In the genomic region with DNA sequence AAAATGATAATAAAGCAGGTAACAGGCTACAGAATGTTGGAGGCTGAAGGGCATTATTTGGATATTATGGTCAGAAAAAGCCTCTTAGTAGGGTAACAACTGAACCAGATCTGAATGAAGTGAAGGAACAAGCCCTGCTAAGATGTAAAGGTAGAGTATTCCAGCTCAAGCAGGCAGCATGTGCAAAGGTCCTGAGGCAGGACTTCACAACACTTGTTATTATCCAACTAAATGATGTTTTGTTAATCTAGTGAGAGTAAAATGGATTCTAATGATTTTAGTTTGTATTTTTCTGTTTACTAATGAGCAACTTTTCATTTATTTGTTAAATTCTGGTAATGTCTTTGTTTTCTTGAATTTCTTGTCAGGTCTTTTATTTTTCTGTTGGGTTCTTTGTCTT, we compare ENCODE assay signal across 1 cellular context.
A peak's percentile ranks its signal among the peaks of the same experiment; 100 is the strongest.
TF ChIP-seq lines count a peak whose summit lies in the region.

No MANE protein-coding gene starts in this region.

TF ChIP-seq in K562, 482 proteins besides CTCF, POLR2A, EP300 and RAD21 (continued from another document):
- TF ChIP-seq RBM25 (IDR thresholded peaks at IDR 0.05; ENCODE audit: low read depth, low read length, severe bottlenecking) = peak; percentile 98
- TF ChIP-seq, protein P1, sequence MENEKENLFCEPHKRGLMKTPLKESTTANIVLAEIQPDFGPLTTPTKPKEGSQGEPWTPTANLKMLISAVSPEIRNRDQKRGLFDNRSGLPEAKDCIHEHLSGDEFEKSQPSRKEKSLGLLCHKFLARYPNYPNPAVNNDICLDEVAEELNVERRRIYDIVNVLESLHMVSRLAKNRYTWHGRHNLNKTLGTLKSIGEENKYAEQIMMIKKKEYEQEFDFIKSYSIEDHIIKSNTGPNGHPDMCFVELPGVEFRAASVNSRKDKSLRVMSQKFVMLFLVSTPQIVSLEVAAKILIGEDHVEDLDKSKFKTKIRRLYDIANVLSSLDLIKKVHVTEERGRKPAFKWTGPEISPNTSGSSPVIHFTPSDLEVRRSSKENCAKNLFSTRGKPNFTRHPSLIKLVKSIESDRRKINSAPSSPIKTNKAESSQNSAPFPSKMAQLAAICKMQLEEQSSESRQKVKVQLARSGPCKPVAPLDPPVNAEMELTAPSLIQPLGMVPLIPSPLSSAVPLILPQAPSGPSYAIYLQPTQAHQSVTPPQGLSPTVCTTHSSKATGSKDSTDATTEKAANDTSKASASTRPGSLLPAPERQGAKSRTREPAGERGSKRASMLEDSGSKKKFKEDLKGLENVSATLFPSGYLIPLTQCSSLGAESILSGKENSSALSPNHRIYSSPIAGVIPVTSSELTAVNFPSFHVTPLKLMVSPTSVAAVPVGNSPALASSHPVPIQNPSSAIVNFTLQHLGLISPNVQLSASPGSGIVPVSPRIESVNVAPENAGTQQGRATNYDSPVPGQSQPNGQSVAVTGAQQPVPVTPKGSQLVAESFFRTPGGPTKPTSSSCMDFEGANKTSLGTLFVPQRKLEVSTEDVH (IDR thresholded peaks at IDR 0.05; ENCODE audit: low read depth, partially characterized antibody) = no peak
- TF ChIP-seq HNRNPH1 (optimal IDR thresholded peaks at IDR 0.05; ENCODE audit: low read depth, low read length) = no peak
- peak; percentile 39; the same call in 1 of the 2 replicates for TF ChIP-seq BCOR (IDR thresholded peaks at IDR 0.05)
- TF ChIP-seq, protein P2, sequence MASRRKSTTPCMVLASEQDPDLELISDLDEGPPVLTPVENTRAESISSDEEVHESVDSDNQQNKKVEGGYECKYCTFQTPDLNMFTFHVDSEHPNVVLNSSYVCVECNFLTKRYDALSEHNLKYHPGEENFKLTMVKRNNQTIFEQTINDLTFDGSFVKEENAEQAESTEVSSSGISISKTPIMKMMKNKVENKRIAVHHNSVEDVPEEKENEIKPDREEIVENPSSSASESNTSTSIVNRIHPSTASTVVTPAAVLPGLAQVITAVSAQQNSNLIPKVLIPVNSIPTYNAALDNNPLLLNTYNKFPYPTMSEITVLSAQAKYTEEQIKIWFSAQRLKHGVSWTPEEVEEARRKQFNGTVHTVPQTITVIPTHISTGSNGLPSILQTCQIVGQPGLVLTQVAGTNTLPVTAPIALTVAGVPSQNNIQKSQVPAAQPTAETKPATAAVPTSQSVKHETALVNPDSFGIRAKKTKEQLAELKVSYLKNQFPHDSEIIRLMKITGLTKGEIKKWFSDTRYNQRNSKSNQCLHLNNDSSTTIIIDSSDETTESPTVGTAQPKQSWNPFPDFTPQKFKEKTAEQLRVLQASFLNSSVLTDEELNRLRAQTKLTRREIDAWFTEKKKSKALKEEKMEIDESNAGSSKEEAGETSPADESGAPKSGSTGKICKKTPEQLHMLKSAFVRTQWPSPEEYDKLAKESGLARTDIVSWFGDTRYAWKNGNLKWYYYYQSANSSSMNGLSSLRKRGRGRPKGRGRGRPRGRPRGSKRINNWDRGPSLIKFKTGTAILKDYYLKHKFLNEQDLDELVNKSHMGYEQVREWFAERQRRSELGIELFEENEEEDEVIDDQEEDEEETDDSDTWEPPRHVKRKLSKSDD (conservative IDR thresholded peaks at IDR 0.05; ENCODE audit: low read length) = no peak
- TF ChIP-seq, protein P3, sequence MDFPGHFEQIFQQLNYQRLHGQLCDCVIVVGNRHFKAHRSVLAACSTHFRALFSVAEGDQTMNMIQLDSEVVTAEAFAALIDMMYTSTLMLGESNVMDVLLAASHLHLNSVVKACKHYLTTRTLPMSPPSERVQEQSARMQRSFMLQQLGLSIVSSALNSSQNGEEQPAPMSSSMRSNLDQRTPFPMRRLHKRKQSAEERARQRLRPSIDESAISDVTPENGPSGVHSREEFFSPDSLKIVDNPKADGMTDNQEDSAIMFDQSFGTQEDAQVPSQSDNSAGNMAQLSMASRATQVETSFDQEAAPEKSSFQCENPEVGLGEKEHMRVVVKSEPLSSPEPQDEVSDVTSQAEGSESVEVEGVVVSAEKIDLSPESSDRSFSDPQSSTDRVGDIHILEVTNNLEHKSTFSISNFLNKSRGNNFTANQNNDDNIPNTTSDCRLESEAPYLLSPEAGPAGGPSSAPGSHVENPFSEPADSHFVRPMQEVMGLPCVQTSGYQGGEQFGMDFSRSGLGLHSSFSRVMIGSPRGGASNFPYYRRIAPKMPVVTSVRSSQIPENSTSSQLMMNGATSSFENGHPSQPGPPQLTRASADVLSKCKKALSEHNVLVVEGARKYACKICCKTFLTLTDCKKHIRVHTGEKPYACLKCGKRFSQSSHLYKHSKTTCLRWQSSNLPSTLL (IDR thresholded peaks at IDR 0.05) = no peak
- TF ChIP-seq ILF3 (IDR thresholded peaks at IDR 0.05; ENCODE audit: borderline replicate concordance) = no peak
